1 cellular context compared by ENCODE assay signal in the genomic region with DNA sequence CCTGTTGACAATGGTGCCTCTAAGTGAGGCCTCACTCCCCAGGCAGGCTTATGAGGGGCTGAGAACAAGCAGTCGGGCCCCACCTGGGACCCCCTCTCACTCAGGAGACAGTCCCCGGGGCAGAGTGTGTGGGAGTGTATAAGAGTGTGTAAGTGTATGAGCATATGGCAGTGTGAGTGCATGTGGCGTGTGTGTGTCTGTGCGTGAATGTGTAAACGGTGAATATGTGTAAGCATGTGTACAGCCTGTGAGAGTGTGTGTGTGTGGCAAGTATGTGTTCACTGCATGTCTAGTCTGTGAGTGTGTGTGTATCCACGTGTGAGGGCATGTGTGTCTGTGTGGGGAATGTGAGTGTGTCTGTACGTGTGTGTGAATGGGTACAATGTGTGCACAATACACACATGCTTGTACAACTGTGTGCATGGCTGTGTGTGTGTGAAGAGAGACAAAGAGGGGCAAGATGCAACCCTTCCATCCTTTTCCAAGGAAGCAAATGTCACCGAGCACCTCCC.
A peak's percentile ranks its signal among the peaks of the same experiment; 100 is the strongest.
TF ChIP-seq lines count a peak whose summit lies in the region.

No MANE protein-coding gene starts in this region.

TF ChIP-seq in HepG2, 621 proteins besides CTCF, POLR2A, EP300 and RAD21 (continued from another document):
- peak; percentile 82 for TF ChIP-seq MNT (IDR thresholded peaks at IDR 0.05)
